11 cellular contexts compared by ENCODE assay signal in the genomic region with DNA sequence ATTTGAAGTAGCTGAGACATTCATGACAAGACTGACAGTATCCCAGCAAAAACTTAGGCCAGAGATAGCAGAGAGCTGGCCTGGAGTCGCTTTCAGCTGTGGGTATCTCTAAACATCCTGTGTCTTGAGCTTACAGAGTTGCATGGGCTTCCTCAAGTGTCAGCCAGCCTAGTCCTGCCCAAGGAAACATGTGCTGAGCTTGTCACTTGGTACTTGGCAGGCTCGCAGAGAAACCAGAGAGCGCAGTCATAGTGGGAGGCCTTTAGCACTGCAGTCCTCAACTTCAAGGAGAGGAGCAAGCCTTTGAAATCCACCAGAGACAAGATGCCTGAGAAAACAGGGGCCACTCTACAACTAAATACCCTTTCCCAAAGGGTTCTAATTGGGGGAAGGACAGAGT. TPM values are rescaled to one million over a fixed set of nuclear protein-coding genes. Genes with fewer than 3 reads are reported as not detected.
"Had no signal": no experiment of that assay in that cellular context is flagged by ENCODE, and none has a peak within 500 bp of the region (broad histone marks: within the 10 kb centered on the region; RNA-seq: fewer than 3 reads in every experiment).

No MANE protein-coding gene starts in this region.

- H3K27ac Mint-ChIP-seq: activated CD4-positive, alpha-beta memory T cell treated with anti-CD3 and anti-CD28 coated beads for 36 hours; activated naive CD8-positive, alpha-beta T cell treated with anti-CD3 and anti-CD28 coated beads for 36 hours; endodermal cell had no signal

- H3K4me3 Mint-ChIP-seq: activated CD4-positive, alpha-beta memory T cell treated with anti-CD3 and anti-CD28 coated beads for 36 hours; activated naive CD8-positive, alpha-beta T cell treated with anti-CD3 and anti-CD28 coated beads for 36 hours; activated T-cell treated with anti-CD3 and anti-CD28 coated beads, Interleukin-2, amount 50 U/mL, for 4 hours; endodermal cell had no signal

- H3K27ac ChIP-seq: brain microvascular endothelial cell, lower lobe of right lung, skin epidermis had no signal

- H3K4me3 ChIP-seq: lower lobe of right lung, mucosa of descending colon, skin epidermis had no signal

- H3K27me3 Mint-ChIP-seq: activated CD4-positive, alpha-beta memory T cell treated with anti-CD3 and anti-CD28 coated beads for 36 hours had no signal

- ATAC-seq: activated T-cell treated with anti-CD3 and anti-CD28 coated beads, Interleukin-2, amount 50 U/mL, for 4 hours; lower lobe of right lung; mucosa of descending colon had no signal

- H3K4me1 ChIP-seq: lower lobe of right lung had no signal

- DNase-seq: activated CD4-positive, alpha-beta memory T cell treated with anti-CD3 and anti-CD28 coated beads for 36 hours; activated gamma-delta T cell; activated naive CD8-positive, alpha-beta T cell treated with anti-CD3 and anti-CD28 coated beads for 36 hours; activated T-cell treated with anti-CD3 and anti-CD28 coated beads, Interleukin-2, amount 50 U/mL, for 4 hours; brain microvascular endothelial cell; endodermal cell; erythroblast; glutamatergic neuron; lower lobe of right lung; mucosa of descending colon had no signal

- H3K36me3 ChIP-seq: brain microvascular endothelial cell, lower lobe of right lung had no signal

- H3K27me3 ChIP-seq: brain microvascular endothelial cell had no signal

- H3K9me3 ChIP-seq: lower lobe of right lung, mucosa of descending colon had no signal

- H3K36me3 Mint-ChIP-seq: activated CD4-positive, alpha-beta memory T cell treated with anti-CD3 and anti-CD28 coated beads for 36 hours; activated naive CD8-positive, alpha-beta T cell treated with anti-CD3 and anti-CD28 coated beads for 36 hours had no signal

- H3K9me3 Mint-ChIP-seq: activated CD4-positive, alpha-beta memory T cell treated with anti-CD3 and anti-CD28 coated beads for 36 hours; activated naive CD8-positive, alpha-beta T cell treated with anti-CD3 and anti-CD28 coated beads for 36 hours; activated T-cell treated with anti-CD3 and anti-CD28 coated beads, Interleukin-2, amount 50 U/mL, for 4 hours; endodermal cell had no signal

- H3K4me1 Mint-ChIP-seq: activated naive CD8-positive, alpha-beta T cell treated with anti-CD3 and anti-CD28 coated beads for 36 hours had no signal

RNA-seq across cellular contexts. Expression of gene SEMA5A, which starts 43.4 kb away (rescaled TPM):
- total RNA-seq: activated naive CD8-positive, alpha-beta T cell treated with anti-CD3 and anti-CD28 coated beads for 36 hours had no signal
